37 cellular contexts compared by ENCODE assay signal in the genomic region with DNA sequence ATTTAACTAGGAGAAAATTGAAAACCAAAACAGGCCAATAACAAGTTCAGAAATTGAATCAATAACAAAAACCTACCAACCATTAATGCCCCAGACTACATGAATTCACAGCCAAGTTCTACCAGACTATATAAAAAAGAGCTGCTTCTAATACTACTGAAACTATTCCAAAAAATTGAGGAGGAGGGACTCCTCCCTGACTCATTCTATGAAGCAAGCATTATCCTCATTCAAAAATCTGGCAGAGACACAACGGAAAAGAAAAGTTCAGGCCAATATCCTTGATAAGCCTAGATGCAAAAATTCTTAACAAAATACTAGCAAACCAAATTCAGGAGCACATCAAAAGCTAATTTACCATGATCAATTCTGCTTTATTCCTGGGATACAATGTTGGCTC.
"Had no signal": no experiment of that assay in that cellular context is flagged by ENCODE, and none has a peak within 500 bp of the region (broad histone marks: within the 10 kb centered on the region; RNA-seq: fewer than 3 reads in every experiment).

No MANE protein-coding gene starts in this region.

- H3K4me1 ChIP-seq: adrenal gland, body of pancreas had no signal

- H3K27ac ChIP-seq: adrenal gland, body of pancreas, brain microvascular endothelial cell, cardiac muscle cell, VCaP had no signal

- H3K4me3 Mint-ChIP-seq: activated B cell treated with CpG ODN at 0.5 μM for 24 hours; activated CD4-positive, alpha-beta memory T cell treated with anti-CD3 and anti-CD28 coated beads for 36 hours; activated CD4-positive, alpha-beta T cell treated with anti-CD3 and anti-CD28 coated beads, Interleukin-2, amount 10 ng/mL, durations not matched to agents 24 days and 14 days; activated CD8-positive, alpha-beta T cell treated with anti-CD3 and anti-CD28 coated beads for 36 hours; activated naive CD4-positive, alpha-beta T cell treated with anti-CD3 and anti-CD28 coated beads for 36 hours; activated naive CD8-positive, alpha-beta T cell treated with anti-CD3 and anti-CD28 coated beads for 36 hours; activated T-cell treated with anti-CD3 and anti-CD28 coated beads, Interleukin-2, amount 50 U/mL, for 4 hours; activated T-cell treated with anti-CD3 and anti-CD28 coated beads, Interleukin-2, amount 50 U/mL, for 72 hours; activated T-helper 1 cell treated with anti-CD3 and anti-CD28 coated beads, Interleukin-12 subunit alpha, Interleukin-12 subunit beta, Interleukin-2, Interleukin-4 antibody, amounts not matched to agents 30 ng/mL and 10 ng/mL and 1 ng/mL, durations not matched to agents 14 hours and 24 hours and 36 hours; activated T-helper 17 cell treated with anti-CD3 and anti-CD28 coated beads, Interleukin-2, amount 50 U/mL, for 72 hours; central memory CD8-positive, alpha-beta T cell; T-helper 1 cell treated with Interleukin-12 subunit alpha and Interleukin-12 subunit beta and Interleukin-4 antibody, amounts not matched to agents 30 μg/mL and 1 μg/mL, for 36 hours; T-helper 2 cell treated with Interferon-gamma antibody and Interleukin-4, amounts not matched to agents 5 μg/mL and 100 μg/mL, for 36 hours had no signal

- ATAC-seq: activated CD8-positive, alpha-beta T cell treated with anti-CD3 and anti-CD28 coated beads for 36 hours; activated naive CD4-positive, alpha-beta T cell treated with anti-CD3 and anti-CD28 coated beads, Interleukin-2, amount 50 U/mL, for 72 hours; activated T-cell treated with anti-CD3 and anti-CD28 coated beads, Interleukin-2, amount 50 U/mL, for 4 hours; activated T-cell treated with anti-CD3 and anti-CD28 coated beads, Interleukin-2, amount 50 U/mL, for 72 hours; activated T-helper 17 cell treated with anti-CD3 and anti-CD28 coated beads, Interleukin-2, amount 50 U/mL, for 72 hours; body of pancreas had no signal

- H3K9me3 ChIP-seq: adrenal gland, body of pancreas had no signal

- H3K36me3 Mint-ChIP-seq: activated CD4-positive, alpha-beta memory T cell treated with anti-CD3 and anti-CD28 coated beads for 36 hours; activated naive CD4-positive, alpha-beta T cell treated with anti-CD3 and anti-CD28 coated beads, Interleukin-2, amount 50 U/mL, for 72 hours; activated naive CD8-positive, alpha-beta T cell treated with anti-CD3 and anti-CD28 coated beads for 36 hours had no signal

- H3K36me3 ChIP-seq: adrenal gland, brain microvascular endothelial cell, cardiac muscle cell had no signal

- H3K27me3 Mint-ChIP-seq: activated B cell treated with CpG ODN at 0.5 μM for 24 hours; activated CD4-positive, alpha-beta memory T cell treated with anti-CD3 and anti-CD28 coated beads for 36 hours; activated CD4-positive, alpha-beta T cell treated with anti-CD3 and anti-CD28 coated beads, Interleukin-2, amount 10 ng/mL, durations not matched to agents 24 days and 14 days; activated CD8-positive, alpha-beta T cell treated with anti-CD3 and anti-CD28 coated beads for 36 hours; activated naive CD8-positive, alpha-beta T cell treated with anti-CD3 and anti-CD28 coated beads for 36 hours; activated T-helper 17 cell treated with anti-CD3 and anti-CD28 coated beads, Interleukin-2, amount 50 U/mL, for 72 hours; central memory CD8-positive, alpha-beta T cell had no signal

- DNase-seq: activated B cell treated with CpG ODN at 0.5 μM for 24 hours; activated CD4-positive, alpha-beta memory T cell treated with anti-CD3 and anti-CD28 coated beads for 36 hours; activated CD4-positive, alpha-beta T cell treated with anti-CD3 and anti-CD28 coated beads for 4 hours; activated CD4-positive, alpha-beta T cell treated with anti-CD3 and anti-CD28 coated beads, Interleukin-2, amount 10 ng/mL, durations not matched to agents 24 days and 14 days; activated CD4-positive, alpha-beta T cell treated with anti-CD3 and anti-CD28 coated beads, Interleukin-2, amount 50 U/mL, for 1 hour; activated CD4-positive, alpha-beta T cell treated with anti-CD3 and anti-CD28 coated beads, Interleukin-2, amount 50 U/mL, for 4 hours; activated CD4-positive, CD25-positive, alpha-beta regulatory T cell treated with anti-CD3 and anti-CD28 coated beads, Interleukin-2, amount 50 U/mL, for 72 hours; activated CD8-positive, alpha-beta memory T cell treated with anti-CD3 and anti-CD28 coated beads, Interleukin-2, amount 50 U/mL, for 4 hours; activated CD8-positive, alpha-beta T cell treated with anti-CD3 and anti-CD28 coated beads for 36 hours; activated effector memory CD4-positive, alpha-beta T cell treated with anti-CD3 and anti-CD28 coated beads, Interleukin-2, amount 50 U/mL, for 16 hours; activated gamma-delta T cell treated with Interleukin-2 at 50 U/mL for 16 hours; activated naive CD4-positive, alpha-beta T cell; activated naive CD4-positive, alpha-beta T cell treated with anti-CD3 and anti-CD28 coated beads for 36 hours; activated naive CD4-positive, alpha-beta T cell treated with anti-CD3 and anti-CD28 coated beads, Interleukin-2, amount 50 U/mL, for 16 hours; activated naive CD8-positive, alpha-beta T cell treated with anti-CD3 and anti-CD28 coated beads for 36 hours; activated T-cell treated with anti-CD3 and anti-CD28 coated beads for 4 hours; activated T-cell treated with anti-CD3 and anti-CD28 coated beads, Interleukin-2, amount 50 U/mL, for 1 hour; activated T-cell treated with anti-CD3 and anti-CD28 coated beads, Interleukin-2, amount 50 U/mL, for 4 hours; activated T-cell treated with anti-CD3 and anti-CD28 coated beads, Interleukin-2, amount 50 U/mL, for 72 hours; adrenal gland; amniotic stem cell; aorta; body of pancreas; brain microvascular endothelial cell; caudate nucleus; cerebellar nuclear complex; T-helper 1 cell; T-helper 2 cell; T-helper 9 cell had no signal

- H3K4me3 ChIP-seq: adrenal gland, body of pancreas, cardiac muscle cell had no signal

- H3K27me3 ChIP-seq: adrenal gland, body of pancreas, brain microvascular endothelial cell, cardiac muscle cell had no signal

- H3K4me1 Mint-ChIP-seq: activated CD4-positive, alpha-beta T cell treated with anti-CD3 and anti-CD28 coated beads, Interleukin-2, amount 10 ng/mL, durations not matched to agents 24 days and 14 days; activated naive CD8-positive, alpha-beta T cell treated with anti-CD3 and anti-CD28 coated beads for 36 hours; activated T-helper 17 cell treated with anti-CD3 and anti-CD28 coated beads, Interleukin-2, amount 50 U/mL, for 72 hours; central memory CD8-positive, alpha-beta T cell had no signal

- H3K27ac Mint-ChIP-seq: activated B cell treated with CpG ODN at 0.5 μM for 24 hours; activated CD4-positive, alpha-beta memory T cell treated with anti-CD3 and anti-CD28 coated beads for 36 hours; activated CD4-positive, alpha-beta T cell treated with anti-CD3 and anti-CD28 coated beads, Interleukin-2, amount 10 ng/mL, durations not matched to agents 24 days and 14 days; activated CD8-positive, alpha-beta T cell treated with anti-CD3 and anti-CD28 coated beads for 36 hours; activated naive CD4-positive, alpha-beta T cell treated with anti-CD3 and anti-CD28 coated beads for 36 hours; activated naive CD4-positive, alpha-beta T cell treated with anti-CD3 and anti-CD28 coated beads, Interleukin-2, amount 50 U/mL, for 72 hours; activated naive CD8-positive, alpha-beta T cell treated with anti-CD3 and anti-CD28 coated beads for 36 hours; activated T-cell treated with anti-CD3 and anti-CD28 coated beads, Interleukin-2, amount 50 U/mL, for 72 hours; activated T-helper 1 cell treated with anti-CD3 and anti-CD28 coated beads, Interleukin-12 subunit alpha, Interleukin-12 subunit beta, Interleukin-2, Interleukin-4 antibody, amounts not matched to agents 30 ng/mL and 10 ng/mL and 1 ng/mL, durations not matched to agents 14 hours and 24 hours and 36 hours; activated T-helper 17 cell treated with anti-CD3 and anti-CD28 coated beads, Interleukin-2, amount 50 U/mL, for 72 hours; T-helper 1 cell treated with Interleukin-12 subunit alpha and Interleukin-12 subunit beta and Interleukin-4 antibody, amounts not matched to agents 30 μg/mL and 1 μg/mL, for 36 hours; T-helper 2 cell treated with Interferon-gamma antibody and Interleukin-4, amounts not matched to agents 5 μg/mL and 100 μg/mL, for 36 hours had no signal
